Comparison of ENCODE assay signal across 24 cellular contexts in genomic region chr16:56641166-56641565, GRCh38. TPM values are rescaled to one million over a fixed set of nuclear protein-coding genes. Genes with fewer than 3 reads are reported as not detected.
"Had no signal": no experiment of that assay in that cellular context is flagged by ENCODE, and none has a peak within 500 bp of the region (broad histone marks: within the 10 kb centered on the region; RNA-seq: fewer than 3 reads in every experiment).

No MANE protein-coding gene starts in this region.

- H3K4me3 ChIP-seq: Peyer's patch, SJSA1 had no signal

- H3K36me3 ChIP-seq: Peyer's patch, SJSA1 had no signal

- FAIRE-seq: astrocyte had no signal

- H3K9me3 ChIP-seq: Peyer's patch, SJSA1 had no signal

- H3K27me3 ChIP-seq: Peyer's patch had no signal

- H3K27ac ChIP-seq: Peyer's patch, RWPE1, SJSA1 had no signal

- ATAC-seq: activated naive CD4-positive, alpha-beta T cell treated with anti-CD3 and anti-CD28 coated beads, Interleukin-2, amount 50 U/mL, for 72 hours; activated naive CD8-positive, alpha-beta T cell treated with anti-CD3 and anti-CD28 coated beads, Interleukin-2, amount 50 U/mL, for 24 hours; activated T-cell treated with anti-CD3 and anti-CD28 coated beads, Interleukin-2, amount 50 U/mL, for 4 hours; SK-N-SH treated with all-trans-retinoic acid at 6 μM for 48 hours had no signal

- DNase-seq: activated B cell treated with CpG ODN at 0.5 μM for 24 hours; activated CD4-positive, alpha-beta memory T cell treated with anti-CD3 and anti-CD28 coated beads for 36 hours; activated CD4-positive, alpha-beta T cell treated with anti-CD3 and anti-CD28 coated beads, Interleukin-2, amount 10 ng/mL, durations not matched to agents 7 days and 5 days; activated CD8-positive, alpha-beta memory T cell treated with anti-CD3 and anti-CD28 coated beads for 24 hours; activated effector memory CD4-positive, alpha-beta T cell treated with anti-CD3 and anti-CD28 coated beads, Interleukin-2, amount 50 U/mL, for 16 hours; activated naive CD4-positive, alpha-beta T cell treated with Interleukin-2 at 50 U/mL for 16 hours; activated naive CD8-positive, alpha-beta T cell treated with anti-CD3 and anti-CD28 coated beads, Interleukin-2, amount 50 U/mL, for 24 hours; activated T-cell treated with anti-CD3 and anti-CD28 coated beads, Interleukin-2, amount 50 U/mL, for 4 hours; amygdala; MM.1S; NCI-H1048; NCI-H146; NCI-H187 treated with DMSO at 0.1 percent for 48 hours; NCI-H2081 treated with DMSO at 0.1 percent for 48 hours; NCI-H446; Peyer's patch; SHP77; SW 1271 had no signal

- H3K4me1 ChIP-seq: SJSA1 had no signal

RNA-seq across cellular contexts. Expression of gene MT1A, which starts 2.7 kb away (rescaled TPM):
- total RNA-seq: activated B cell treated with CpG ODN at 0.5 μM for 24 hours; activated CD4-positive, alpha-beta T cell treated with anti-CD3 and anti-CD28 coated beads, Interleukin-2, amount 10 ng/mL, durations not matched to agents 7 days and 5 days; activated T-cell treated with anti-CD3 and anti-CD28 coated beads, Interleukin-2, amount 50 U/mL, for 4 hours; astrocyte; SJSA1; T-helper 1 cell treated with Interleukin-12 subunit alpha and Interleukin-12 subunit beta and Interleukin-4 antibody, amounts not matched to agents 30 ng/mL and 1 ng/mL, for 36 hours had no signal

RNA-seq across cellular contexts. Expression of gene MT1M, which starts 8.7 kb away (rescaled TPM):
- total RNA-seq: activated B cell treated with CpG ODN at 0.5 μM for 24 hours; activated CD4-positive, alpha-beta memory T cell treated with anti-CD3 and anti-CD28 coated beads for 36 hours; activated CD4-positive, alpha-beta T cell treated with anti-CD3 and anti-CD28 coated beads, Interleukin-2, amount 10 ng/mL, durations not matched to agents 7 days and 5 days; activated naive CD4-positive, alpha-beta T cell treated with anti-CD3 and anti-CD28 coated beads, Interleukin-2, amount 50 U/mL, for 72 hours; astrocyte; T-helper 1 cell treated with Interleukin-12 subunit alpha and Interleukin-12 subunit beta and Interleukin-4 antibody, amounts not matched to agents 30 ng/mL and 1 ng/mL, for 36 hours had no signal

RNA-seq across cellular contexts. Expression of gene MT1B, which starts 10.5 kb away (rescaled TPM):
- total RNA-seq: activated B cell treated with CpG ODN at 0.5 μM for 24 hours; activated CD4-positive, alpha-beta memory T cell treated with anti-CD3 and anti-CD28 coated beads for 36 hours; activated CD4-positive, alpha-beta T cell treated with anti-CD3 and anti-CD28 coated beads, Interleukin-2, amount 10 ng/mL, durations not matched to agents 7 days and 5 days; activated naive CD4-positive, alpha-beta T cell treated with anti-CD3 and anti-CD28 coated beads, Interleukin-2, amount 50 U/mL, for 72 hours; activated T-cell treated with anti-CD3 and anti-CD28 coated beads, Interleukin-2, amount 50 U/mL, for 4 hours; astrocyte; SJSA1; T-helper 1 cell treated with Interleukin-12 subunit alpha and Interleukin-12 subunit beta and Interleukin-4 antibody, amounts not matched to agents 30 ng/mL and 1 ng/mL, for 36 hours had no signal

RNA-seq across cellular contexts. Expression of gene MT1F, which starts 16.6 kb away (rescaled TPM):
- total RNA-seq: astrocyte, SJSA1 had no signal
